ENCODE assay signal across 23 cellular contexts in the genomic region with DNA sequence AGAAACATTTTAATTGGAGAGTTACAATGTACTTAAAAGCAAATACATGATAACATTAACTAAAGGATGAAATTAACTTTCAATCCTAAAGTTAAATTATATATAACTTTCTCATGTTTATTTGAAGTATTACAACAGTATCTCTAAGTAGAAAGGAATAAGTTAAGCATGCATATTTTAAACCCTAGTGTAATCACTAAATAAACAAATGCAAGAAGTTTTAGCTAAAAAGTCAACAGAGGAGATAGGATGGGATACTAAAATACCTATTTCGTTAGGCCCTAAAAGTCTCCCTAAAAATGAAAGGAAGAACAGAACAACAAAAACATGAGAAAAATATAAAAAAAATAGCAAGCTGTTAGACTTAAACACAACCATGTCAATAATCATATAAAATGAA.
DNase-seq lines count a peak whose midpoint lies in the region; ATAC-seq, FAIRE-seq and TF ChIP-seq lines count a peak whose summit lies in the region.
"Had no signal": no experiment of that assay in that cellular context is flagged by ENCODE, and none has a peak within 500 bp of the region (broad histone marks: within the 10 kb centered on the region; RNA-seq: fewer than 3 reads in every experiment).

No MANE protein-coding gene starts in this region.

- ATAC-seq in SK-N-SH treated with all-trans-retinoic acid at 6 μM for 48 hours = no peak
- ATAC-seq in PC-3 = no peak
- ATAC-seq: A549; CD8-positive, alpha-beta T cell; GM23338; HCT116 had no signal

- H3K9ac ChIP-seq in SK-N-SH (no peak overlapping the region), PC-3 (ENCODE audit: low read length) (no peak overlapping the region), H1 (replicated peaks in 1 of 4; ENCODE audit: extremely low read depth in 1 of 4, low read depth in 3 of 4, low read length in 3 of 4) (no peak overlapping the region), smooth muscle cell (ENCODE audit: low read depth) (no peak overlapping the region)
- H3K9ac ChIP-seq: BLaER1 treated with 17β-estradiol and CSF1 and Interleukin-3, amounts not matched to agents 10 nM and 100 nM had no signal

- no peak overlapping the region for H4K5ac ChIP-seq in H1 (ENCODE audit: insufficient read length, low read depth, low read length)

- DNase-seq in SK-N-SH (no peak), PC-3 (no peak), H1 (ENCODE audit: low read depth in 1 of 2, low spot score in 2 of 2) (no peak), smooth muscle cell (lab: John Stamatoyannopoulos, UW; ENCODE audit: unreplicated experiment) (no peak), OCI-M2 (lab: John Stamatoyannopoulos, UW; ENCODE audit: unreplicated experiment) (no peak), AG08395 (ENCODE audit: low spot score) (no peak), Ammon's horn (ENCODE audit: low spot score) (no peak)
- DNase-seq: CD8-positive, alpha-beta T cell; DMS 273 treated with DMSO at 0.1 percent for 48 hours; DMS53; DND-41; EL; H7; HFFc6 had no signal

- TF ChIP-seq RAD21 in SK-N-SH (IDR thresholded peaks at IDR 0.05; ENCODE audit: low read length) = no peak
- TF ChIP-seq RAD21 in H1 (IDR thresholded peaks at IDR 0.05 in 1 of 2, conservative IDR thresholded peaks at IDR 0.05 in 1 of 2; ENCODE audit: low read depth in 2 of 2, low read length in 2 of 2) = no peak

- H3K79me2 ChIP-seq in SK-N-SH (ENCODE audit: insufficient read depth) = no peaks in the 10 kb centered on the region
- H3K79me2 ChIP-seq in PC-3 (ENCODE audit: low read length) = no peaks in the 10 kb centered on the region
- no peaks in the 10 kb centered on the region for H3K79me2 ChIP-seq in H1 (ENCODE audit: control insufficient read depth in 1 of 2, insufficient read depth in 2 of 2, low read length in 2 of 2)
- H3K79me2 ChIP-seq in smooth muscle cell (ENCODE audit: low read depth) = no peaks in the 10 kb centered on the region

- no peak overlapping the region for H3K4me3 ChIP-seq in SK-N-SH (ENCODE audit: low read depth in 2 of 2, low read length in 1 of 2)
- H3K4me3 ChIP-seq in PC-3 (ENCODE audit: low read length) = no peak overlapping the region
- H3K4me3 ChIP-seq in H1 (ENCODE audit: extremely low read depth in 1 of 4, insufficient read depth in 2 of 4, low read depth in 3 of 4, low read length in 4 of 4) = no peak overlapping the region
- H3K4me3 ChIP-seq in smooth muscle cell = no peak overlapping the region
- H3K4me3 ChIP-seq: A549; BLaER1 treated with 17β-estradiol and CSF1 and Interleukin-3, amounts not matched to agents 10 nM and 100 nM; GM23338 had no signal

- TF ChIP-seq CTCF in SK-N-SH (IDR thresholded peaks at IDR 0.05) (no peak), PC-3 (conservative IDR thresholded peaks at IDR 0.05; ENCODE audit: low read depth, low read length) (no peak), H1 (IDR thresholded peaks at IDR 0.05; ENCODE audit: control extremely low read depth in 1 of 3, insufficient read depth in 1 of 3, low read depth in 1 of 3, low read length in 3 of 3) (no peak), smooth muscle cell (IDR thresholded peaks at IDR 0.05; ENCODE audit: borderline replicate concordance, insufficient read depth, poor library complexity, severe bottlenecking) (no peak)

- H3K9me3 ChIP-seq in SK-N-SH (no peaks in the 10 kb centered on the region; the same call in 1 of the 2 replicates), PC-3 (ENCODE audit: low read length) (0 out of 2 replicates have a peak, but pooled peaks cover 14% of the 10 kb centered on the region), H1 (ENCODE audit: insufficient read depth in 2 of 2, low read depth in 1 of 2, low read length in 1 of 2) (no peaks in the 10 kb centered on the region), smooth muscle cell (replicated peaks; ENCODE audit: low read depth) (no peaks in the 10 kb centered on the region)

- H2AFZ ChIP-seq in SK-N-SH (ENCODE audit: low read depth) = peak overlapping the region; percentile 2; the same call in 1 of the 2 replicates
- H2AFZ ChIP-seq in PC-3 (ENCODE audit: low read length) = no peak overlapping the region
- H2AFZ ChIP-seq in H1 (ENCODE audit: low read length) = no peak overlapping the region
- peak overlapping the region; percentile 63 for H2AFZ ChIP-seq in smooth muscle cell (ENCODE audit: low read depth)
- H2AFZ ChIP-seq: GM23338 had no signal

- no peak overlapping the region for H2BK12ac ChIP-seq in H1 (ENCODE audit: low read depth, low read length)

- no peak overlapping the region for H3K4ac ChIP-seq in H1 (replicated peaks; ENCODE audit: insufficient read length, low read depth, low read length)

- BruUV-seq in PC-3 (replicated peaks; lab: Mats Ljungman, UMichigan) = no TSS peak

- H3K23me2 ChIP-seq in H1 (ENCODE audit: low read depth, low read length) = no peaks in the 10 kb centered on the region

- POLR2A ChIA-PET in SK-N-SH (lab: Yijun Ruan, JAX) = no interaction called here
- POLR2A ChIA-PET in PC-3 (lab: Charles Lee; ENCODE audit: unreplicated experiment) = no interaction called here
- POLR2A ChIA-PET in H1 (lab: Charles Lee; ENCODE audit: partially characterized antibody) = interaction anchor here (1.7 kb wide), 1 partner anchor 361 kb away, joined by 6 read pairs; a partner anchor contains a TSS

- no peaks in the 10 kb centered on the region for H3K9me2 ChIP-seq in SK-N-SH
- H3K9me2 ChIP-seq in PC-3 (replicated peaks; ENCODE audit: low read length) = no peaks in the 10 kb centered on the region

- TF ChIP-seq EP300 in SK-N-SH (IDR thresholded peaks at IDR 0.05; ENCODE audit: borderline replicate concordance in 1 of 2, low read depth in 1 of 2, low read length in 1 of 2) (no peak), H1 (IDR thresholded peaks at IDR 0.05; ENCODE audit: borderline replicate concordance in 1 of 2, low read depth in 2 of 2, low read length in 2 of 2) (no peak)

- H3K4me2 ChIP-seq in SK-N-SH = no peak overlapping the region
- peak overlapping the region; percentile 7; the same call in 1 of the 2 replicates for H3K4me2 ChIP-seq in PC-3 (ENCODE audit: low read length)
- no peak overlapping the region for H3K4me2 ChIP-seq in H1 (ENCODE audit: insufficient read depth in 1 of 2, low read depth in 2 of 2, low read length in 2 of 2)
- peak overlapping the region; percentile 37 for H3K4me2 ChIP-seq in smooth muscle cell
- H3K4me2 ChIP-seq: A549; BLaER1 treated with 17β-estradiol and CSF1 and Interleukin-3, amounts not matched to agents 10 nM and 100 nM; GM23338 had no signal

- no peak overlapping the region for H4K8ac ChIP-seq in H1 (ENCODE audit: extremely low read depth, insufficient read depth, low read length)

- H2AK5ac ChIP-seq in H1 (ENCODE audit: low read depth, low read length) = no peak overlapping the region

- H3K56ac ChIP-seq in H1 (replicated peaks; ENCODE audit: insufficient read length, low read depth, low read length) = no peak overlapping the region

- H3F3A ChIP-seq in SK-N-SH (replicated peaks; ENCODE audit: insufficient read depth) (peaks cover 16% of the 10 kb centered on the region), PC-3 (ENCODE audit: low read length, unreplicated experiment) (no peaks in the 10 kb centered on the region), smooth muscle cell (ENCODE audit: low read depth) (no peaks in the 10 kb centered on the region)

- H3K27me3 ChIP-seq in SK-N-SH (ENCODE audit: insufficient read depth) (no peaks in the 10 kb centered on the region), PC-3 (ENCODE audit: low read length) (no peaks in the 10 kb centered on the region), H1 (replicated peaks in 1 of 4; ENCODE audit: control insufficient read depth in 3 of 4, extremely low read depth in 1 of 4, insufficient read depth in 3 of 4, low read length in 3 of 4) (no peaks in the 10 kb centered on the region), smooth muscle cell (ENCODE audit: low read depth) (no peaks in the 10 kb centered on the region)
- H3K27me3 ChIP-seq: BLaER1 treated with 17β-estradiol and CSF1 and Interleukin-3, amounts not matched to agents 10 nM and 100 nM had no signal

- H2BK5ac ChIP-seq in H1 (ENCODE audit: low read depth, low read length) = no peak overlapping the region

- H3K79me1 ChIP-seq in H1 (ENCODE audit: low read depth, low read length) = no peaks in the 10 kb centered on the region

- H4K91ac ChIP-seq in H1 (replicated peaks; ENCODE audit: insufficient read length, low read length) = no peak overlapping the region

- peaks cover 0 to 6% of the 10 kb centered on the region in 2 experiments for H3K36me3 ChIP-seq in SK-N-SH (replicated peaks in 1 of 2; ENCODE audit: control insufficient read depth in 1 of 2, insufficient read depth in 2 of 2, low read length in 1 of 2)
- peaks cover 5% of the 10 kb centered on the region; the same call in 1 of the 2 replicates for H3K36me3 ChIP-seq in PC-3 (ENCODE audit: low read depth, low read length)
- no peaks in the 10 kb centered on the region for H3K36me3 ChIP-seq in H1 (ENCODE audit: control insufficient read depth in 2 of 4, insufficient read depth in 4 of 4, low read length in 3 of 4)
- no peaks in the 10 kb centered on the region for H3K36me3 ChIP-seq in smooth muscle cell (ENCODE audit: low read depth)
- H3K36me3 ChIP-seq: BLaER1 treated with 17β-estradiol and CSF1 and Interleukin-3, amounts not matched to agents 10 nM and 100 nM had no signal

- FAIRE-seq in H1 (lab: Jason Lieb, UNC) = peak; percentile 36
- FAIRE-seq: A549, GM12891, GM19239, HTR-8/SVneo had no signal

- 83% methylated on average over 1 of the region's 1 CpG for WGBS in SK-N-SH (ENCODE audit: low lambda C conversion rate)
- 96% methylated on average over 1 of the region's 1 CpG; no CpG with 5 or more reads in 1 of the 2 experiments for WGBS in H1 (ENCODE audit: extremely low coverage in 1 of 2, insufficient coverage in 1 of 2, insufficient read length in 1 of 2, insufficient replicate concordance in 2 of 2, low coverage in 1 of 2, low lambda C conversion rate in 2 of 2, missing lambda C conversion rate in 1 of 2), 2 experiments
- WGBS in smooth muscle cell (ENCODE audit: low lambda C conversion rate) = 46% methylated on average over 1 of the region's 1 CpG

- no peak overlapping the region for H3K14ac ChIP-seq in H1 (ENCODE audit: insufficient read length)

- intact Hi-C loops in PC-3 (cut with micrococcal nuclease) = no loop called here

- TF ChIP-seq POLR2A in H1 (IDR thresholded peaks at IDR 0.05; ENCODE audit: control extremely low read depth in 1 of 2, low read depth in 2 of 2, low read length in 2 of 2) = no peak

- H2BK120ac ChIP-seq in H1 (replicated peaks; ENCODE audit: low read depth, low read length) = no peak overlapping the region

- H3K27ac ChIP-seq in SK-N-SH (ENCODE audit: low read depth in 2 of 2, low read length in 1 of 2) (no peak overlapping the region), PC-3 (ENCODE audit: low read length) (no peak overlapping the region), H1 (ENCODE audit: low read depth, low read length) (no peak overlapping the region), smooth muscle cell (ENCODE audit: low read depth) (no peak overlapping the region)
- H3K27ac ChIP-seq: 22Rv1; A549; BLaER1 treated with 17β-estradiol and CSF1 and Interleukin-3, amounts not matched to agents 10 nM and 100 nM had no signal

- no peak overlapping the region for H3K18ac ChIP-seq in H1 (ENCODE audit: extremely low read depth, low read length)

- H3K4me1 ChIP-seq in SK-N-SH (ENCODE audit: control insufficient read depth in 1 of 2, insufficient read depth in 2 of 2, low read depth in 1 of 2, low read length in 1 of 2) (no peaks in the 10 kb centered on the region), PC-3 (ENCODE audit: insufficient read depth, low read length) (peaks cover 7% of the 10 kb centered on the region), H1 (replicated peaks in 1 of 4; ENCODE audit: control insufficient read depth in 3 of 4, insufficient read depth in 4 of 4, low read length in 3 of 4) (no peaks in the 10 kb centered on the region), smooth muscle cell (ENCODE audit: low read depth) (no peaks in the 10 kb centered on the region)
- H3K4me1 ChIP-seq: A549; BLaER1 treated with 17β-estradiol and CSF1 and Interleukin-3, amounts not matched to agents 10 nM and 100 nM had no signal

- H4K20me1 ChIP-seq in SK-N-SH (ENCODE audit: insufficient read depth) (no peaks in the 10 kb centered on the region), PC-3 (ENCODE audit: low read length) (no peaks in the 10 kb centered on the region), H1 (replicated peaks in 1 of 2; ENCODE audit: control insufficient read depth in 1 of 2, insufficient read depth in 2 of 2, low read length in 2 of 2) (no peaks in the 10 kb centered on the region), smooth muscle cell (ENCODE audit: low read depth) (no peaks in the 10 kb centered on the region)
- H4K20me1 ChIP-seq: BLaER1 treated with 17β-estradiol and CSF1 and Interleukin-3, amounts not matched to agents 10 nM and 100 nM had no signal

- no peak overlapping the region for H2BK20ac ChIP-seq in H1 (ENCODE audit: low read length)

- H3K23ac ChIP-seq in H1 (ENCODE audit: insufficient read length) = no peak overlapping the region

- CTCF ChIA-PET in SK-N-SH (lab: Yijun Ruan, JAX) = interaction anchor here (0.7 kb wide), 1 partner anchor 715 kb away, joined by 3 read pairs; no protein-coding TSS in a partner anchor
- CTCF ChIA-PET in PC-3 (lab: Charles Lee) = no interaction called here
- CTCF ChIA-PET in H1 (lab: Charles Lee; ENCODE audit: partially characterized antibody) = no interaction called here

- no peak overlapping the region for H2BK15ac ChIP-seq in H1 (ENCODE audit: low read length)

Comparison
In these comparisons a context has a peak if more than half of its experiments do, and no peak if none do; other contexts are left out.
1. H2AFZ ChIP-seq: peak in SK-N-SH (single experiment) and smooth muscle cell (single experiment); none in PC-3 (single experiment) and H1 (single experiment).
2. H3K4me2 ChIP-seq: peak in PC-3 (single experiment) and smooth muscle cell (single experiment); none in SK-N-SH (single experiment) and H1 (0 of 2).